Comparison of ENCODE assay signal across 29 cellular contexts in the genomic region with DNA sequence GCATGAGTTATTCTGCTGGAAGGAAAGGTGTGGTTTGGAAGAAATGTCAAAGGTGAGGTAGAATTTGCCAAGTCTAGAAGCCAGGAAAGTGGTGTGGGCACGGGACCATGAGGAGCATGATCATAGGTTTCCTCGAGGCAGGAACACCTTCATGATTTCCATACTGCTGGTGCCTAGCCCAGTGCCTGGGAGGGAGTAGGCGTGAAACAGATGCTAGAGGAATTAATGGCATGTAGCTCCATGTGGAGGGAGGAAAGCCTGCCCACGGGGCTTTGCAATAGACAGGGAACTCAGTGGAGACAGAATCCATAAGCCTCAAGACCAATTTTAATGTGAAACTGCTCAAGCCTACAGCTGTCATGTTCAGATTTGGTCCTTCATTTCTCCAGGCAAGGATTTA.
"Had no signal": no experiment of that assay in that cellular context is flagged by ENCODE, and none has a peak within 500 bp of the region (broad histone marks: within the 10 kb centered on the region; RNA-seq: fewer than 3 reads in every experiment).

No MANE protein-coding gene starts in this region.

- H3K27me3 Mint-ChIP-seq: activated CD4-positive, alpha-beta memory T cell treated with anti-CD3 and anti-CD28 coated beads for 36 hours; activated CD4-positive, alpha-beta T cell treated with anti-CD3 and anti-CD28 coated beads, Interleukin-2, amount 10 ng/mL, durations not matched to agents 24 days and 14 days; activated T-helper 17 cell treated with anti-CD3 and anti-CD28 coated beads, Interleukin-2, amount 50 U/mL, for 72 hours; dendritic cell treated with granulocyte-macrophage colony-stimulating factor and Interleukin-4, amounts not matched to agents 40 ng/mL and 50 ng/mL, for 4 days; stimulated activated naive CD8-positive, alpha-beta T cell treated with anti-CD3 and anti-CD28 coated beads, Interleukin-15, Interleukin-2, amounts not matched to agents 100 ng/mL and 50 ng/mL, for 24 hours; T-helper 17 cell had no signal

- H3K4me3 Mint-ChIP-seq: activated CD4-positive, alpha-beta memory T cell treated with anti-CD3 and anti-CD28 coated beads for 36 hours; activated CD4-positive, alpha-beta T cell treated with anti-CD3 and anti-CD28 coated beads, Interleukin-2, amount 10 ng/mL, durations not matched to agents 24 days and 14 days; activated T-helper 17 cell treated with anti-CD3 and anti-CD28 coated beads, Interleukin-2, amount 50 U/mL, for 72 hours; dendritic cell treated with granulocyte-macrophage colony-stimulating factor and Interleukin-4, amounts not matched to agents 40 ng/mL and 50 ng/mL, for 4 days; nephron; stimulated activated effector memory CD8-positive, alpha-beta T cell treated with anti-CD3 and anti-CD28 coated beads, Interleukin-12 subunit alpha, Interleukin-12 subunit beta, amount 100 ng/mL, for 72 hours; stimulated activated naive CD8-positive, alpha-beta T cell treated with anti-CD3 and anti-CD28 coated beads, Interleukin-15, Interleukin-2, amounts not matched to agents 100 ng/mL and 50 ng/mL, for 24 hours; T-helper 17 cell had no signal

- ATAC-seq: activated T-helper 17 cell treated with anti-CD3 and anti-CD28 coated beads, Interleukin-2, amount 50 U/mL, for 72 hours; stimulated activated effector memory CD8-positive, alpha-beta T cell treated with anti-CD3 and anti-CD28 coated beads, Interleukin-12 subunit alpha, Interleukin-12 subunit beta, amount 100 ng/mL, for 72 hours; T-helper 17 cell had no signal

- H3K4me1 Mint-ChIP-seq: activated CD4-positive, alpha-beta T cell treated with anti-CD3 and anti-CD28 coated beads, Interleukin-2, amount 10 ng/mL, durations not matched to agents 24 days and 14 days had no signal

- H3K9me3 Mint-ChIP-seq: activated CD4-positive, alpha-beta memory T cell treated with anti-CD3 and anti-CD28 coated beads for 36 hours; activated CD4-positive, alpha-beta T cell treated with anti-CD3 and anti-CD28 coated beads, Interleukin-2, amount 10 ng/mL, durations not matched to agents 24 days and 14 days; activated T-helper 17 cell treated with anti-CD3 and anti-CD28 coated beads, Interleukin-2, amount 50 U/mL, for 72 hours; dendritic cell treated with granulocyte-macrophage colony-stimulating factor and Interleukin-4, amounts not matched to agents 40 ng/mL and 50 ng/mL, for 4 days; nephron; stimulated activated effector memory CD8-positive, alpha-beta T cell treated with anti-CD3 and anti-CD28 coated beads, Interleukin-12 subunit alpha, Interleukin-12 subunit beta, amount 100 ng/mL, for 72 hours; stimulated activated naive CD8-positive, alpha-beta T cell treated with anti-CD3 and anti-CD28 coated beads, Interleukin-15, Interleukin-2, amounts not matched to agents 100 ng/mL and 50 ng/mL, for 24 hours had no signal

- DNase-seq: activated CD4-positive, alpha-beta memory T cell treated with anti-CD3 and anti-CD28 coated beads for 36 hours; activated CD4-positive, alpha-beta T cell treated with anti-CD3 and anti-CD28 coated beads, Interleukin-2, amount 10 ng/mL, durations not matched to agents 24 days and 14 days; activated CD4-positive, CD25-positive, alpha-beta regulatory T cell treated with anti-CD3 and anti-CD28 coated beads, Interleukin-2, amount 50 U/mL, for 72 hours; activated CD8-positive, alpha-beta memory T cell treated with anti-CD3 and anti-CD28 coated beads, Interleukin-2, amount 50 U/mL, for 4 hours; activated gamma-delta T cell treated with Interleukin-2 at 50 U/mL for 16 hours; activated naive CD4-positive, alpha-beta T cell treated with anti-CD3 and anti-CD28 coated beads, Interleukin-2, amount 50 U/mL, for 16 hours; activated T-cell treated with anti-CD3 and anti-CD28 coated beads, Interleukin-2, amount 50 U/mL, for 1 hour; amniotic stem cell; central memory CD4-positive, alpha-beta T cell; effector CD4-positive, alpha-beta T cell; esophagus squamous epithelium; foreskin melanocyte; islet precursor cell; left ventricle myocardium inferior; ovary; sigmoid colon; small intestine; stimulated activated CD4-positive, alpha-beta T cell treated with anti-CD3 and anti-CD28 coated beads, Interleukin-4, amount 100 ng/mL, for 24 hours; T-helper 17 cell; T1000; upper lobe of left lung had no signal

- H3K27ac ChIP-seq: esophagus squamous epithelium, left ventricle myocardium inferior, neutrophil, ovary, prostate gland, sigmoid colon, upper lobe of left lung, vagina had no signal

- H3K27ac Mint-ChIP-seq: activated CD4-positive, alpha-beta memory T cell treated with anti-CD3 and anti-CD28 coated beads for 36 hours; activated CD4-positive, alpha-beta T cell treated with anti-CD3 and anti-CD28 coated beads, Interleukin-2, amount 10 ng/mL, durations not matched to agents 24 days and 14 days; activated T-helper 17 cell treated with anti-CD3 and anti-CD28 coated beads, Interleukin-2, amount 50 U/mL, for 72 hours; dendritic cell treated with granulocyte-macrophage colony-stimulating factor and Interleukin-4, amounts not matched to agents 40 ng/mL and 50 ng/mL, for 4 days; nephron; stimulated activated effector memory CD8-positive, alpha-beta T cell treated with anti-CD3 and anti-CD28 coated beads, Interleukin-12 subunit alpha, Interleukin-12 subunit beta, amount 100 ng/mL, for 72 hours; stimulated activated naive CD8-positive, alpha-beta T cell treated with anti-CD3 and anti-CD28 coated beads, Interleukin-15, Interleukin-2, amounts not matched to agents 100 ng/mL and 50 ng/mL, for 24 hours; T-helper 17 cell had no signal

- H3K36me3 Mint-ChIP-seq: stimulated activated effector memory CD8-positive, alpha-beta T cell treated with anti-CD3 and anti-CD28 coated beads, Interleukin-12 subunit alpha, Interleukin-12 subunit beta, amount 100 ng/mL, for 72 hours had no signal
